ENCODE assay signal across 12 cellular contexts in genomic region chr6:4577406-4577805, GRCh38.
A peak's percentile ranks its signal among the peaks of the same experiment; 100 is the strongest.
DNase-seq lines count a peak whose midpoint lies in the region; ATAC-seq and TF ChIP-seq lines count a peak whose summit lies in the region.
"Had no signal": no experiment of that assay in that cellular context is flagged by ENCODE, and none has a peak within 500 bp of the region (broad histone marks: within the 10 kb centered on the region; RNA-seq: fewer than 3 reads in every experiment).

No MANE protein-coding gene starts in this region.

- ATAC-seq in PC-3 (peak; percentile 37; the same call in 1 of the 2 replicates), GM19397 (IDR thresholded peaks at IDR 0.05; ENCODE audit: unreplicated experiment) (no peak), HG02885 (IDR thresholded peaks at IDR 0.05; ENCODE audit: poor library complexity, unreplicated experiment) (no peak)
- ATAC-seq: natural killer cell had no signal

- no peak overlapping the region for H3K4me3 ChIP-seq in PC-3 (ENCODE audit: low read length)
- no peak overlapping the region for H3K4me3 ChIP-seq in esophagus squamous epithelium
- no peak overlapping the region for H3K4me3 ChIP-seq in osteoblast (ENCODE audit: insufficient read depth, low read length)
- H3K4me3 ChIP-seq in WERI-Rb-1 (ENCODE audit: low read depth, low read length) = no peak overlapping the region

- H3K36me3 ChIP-seq in PC-3 (ENCODE audit: low read depth, low read length) (no peaks in the 10 kb centered on the region), esophagus squamous epithelium (no peaks in the 10 kb centered on the region), osteoblast (ENCODE audit: insufficient read depth, low read length) (no peaks in the 10 kb centered on the region), WERI-Rb-1 (no peaks in the 10 kb centered on the region)

- H3K9me2 ChIP-seq in PC-3 (replicated peaks; ENCODE audit: low read length) = no peaks in the 10 kb centered on the region

- H3K9me3 ChIP-seq in PC-3 (ENCODE audit: low read length) (no peaks in the 10 kb centered on the region), esophagus squamous epithelium (no peaks in the 10 kb centered on the region), osteoblast (ENCODE audit: low read depth, low read length) (no peaks in the 10 kb centered on the region), WERI-Rb-1 (ENCODE audit: severe bottlenecking) (no peaks in the 10 kb centered on the region)

- H3K27ac ChIP-seq in PC-3 (ENCODE audit: low read length) (no peak overlapping the region), esophagus squamous epithelium (peak overlapping the region in 3 of 4 donors; percentile 25 to 57 (median 36)), osteoblast (ENCODE audit: low read depth, low read length) (peak overlapping the region; percentile 59), WERI-Rb-1 (no peak overlapping the region)

- TF ChIP-seq POLR2A in esophagus squamous epithelium (IDR thresholded peaks at IDR 0.05) = no peak

- TF ChIP-seq CTCF in PC-3 (conservative IDR thresholded peaks at IDR 0.05; ENCODE audit: low read depth, low read length) (no peak), esophagus squamous epithelium (IDR thresholded peaks at IDR 0.05) (no peak), osteoblast (IDR thresholded peaks at IDR 0.05; ENCODE audit: extremely low read depth, low read depth, low read length) (no peak), WERI-Rb-1 (IDR thresholded peaks at IDR 0.05; ENCODE audit: low read depth, low read length) (no peak)

- no TSS peak for BruUV-seq in PC-3 (replicated peaks; lab: Mats Ljungman, UMichigan)

- CTCF ChIA-PET in PC-3 (lab: Charles Lee) = no interaction called here

- intact Hi-C loops in PC-3 (cut with micrococcal nuclease) (no loop called here), esophagus squamous epithelium (cut with DNase I) (no loop called here)

- no peak overlapping the region for H3K9ac ChIP-seq in PC-3 (ENCODE audit: low read length)

- peaks cover 18% of the 10 kb centered on the region; the same call in 1 of the 2 replicates for H3K4me1 ChIP-seq in PC-3 (ENCODE audit: insufficient read depth, low read length)
- H3K4me1 ChIP-seq in esophagus squamous epithelium = peaks cover 5 to 20% (median 6%) of the 10 kb centered on the region in 3 donors
- peaks cover 28% of the 10 kb centered on the region for H3K4me1 ChIP-seq in osteoblast (ENCODE audit: insufficient read depth, low read length)

- DNase-seq in AG08395 (ENCODE audit: low spot score) (peak; percentile 82), PC-3 (peak; percentile 63), esophagus squamous epithelium (lab: John Stamatoyannopoulos, UW) (no peak), osteoblast (ENCODE audit: insufficient read length, low spot score, missing footprints) (peak; percentile 82), SW480 (ENCODE audit: low spot score) (no peak), WERI-Rb-1 (no peak)
- DNase-seq: CD8-positive, alpha-beta memory T cell; natural killer cell; NCI-H1694 treated with DMSO at 0.1 percent for 48 hours; OCI-M1 had no signal

- POLR2A ChIA-PET in PC-3 (lab: Charles Lee; ENCODE audit: unreplicated experiment) = no interaction called here

- H3F3A ChIP-seq in PC-3 (ENCODE audit: low read length, unreplicated experiment) = no peaks in the 10 kb centered on the region

- H2AFZ ChIP-seq in PC-3 (ENCODE audit: low read length) (no peak overlapping the region), osteoblast (ENCODE audit: low read length) (peak overlapping the region; percentile 39)

- H3K79me2 ChIP-seq in PC-3 (ENCODE audit: low read length) (no peaks in the 10 kb centered on the region), osteoblast (ENCODE audit: insufficient read depth, low read length) (no peaks in the 10 kb centered on the region)

- H3K4me2 ChIP-seq in PC-3 (ENCODE audit: low read length) (no peak overlapping the region), osteoblast (ENCODE audit: insufficient read depth, low read length) (no peak overlapping the region)

- no peaks in the 10 kb centered on the region for H4K20me1 ChIP-seq in PC-3 (ENCODE audit: low read length)
- no peaks in the 10 kb centered on the region for H4K20me1 ChIP-seq in osteoblast (ENCODE audit: insufficient read depth, low read length)

- no peaks in the 10 kb centered on the region for H3K27me3 ChIP-seq in PC-3 (ENCODE audit: low read length)
- H3K27me3 ChIP-seq in esophagus squamous epithelium = no peaks in the 10 kb centered on the region
- no peaks in the 10 kb centered on the region for H3K27me3 ChIP-seq in osteoblast (ENCODE audit: insufficient read depth, low read length)
- peaks cover 80% of the 10 kb centered on the region for H3K27me3 ChIP-seq in WERI-Rb-1 (ENCODE audit: insufficient read depth, low read depth, severe bottlenecking)

- 10 to 11% methylated on average over 2 of the region's 2 CpGs for WGBS in esophagus squamous epithelium, 2 donors

Comparison
In these comparisons a context has a peak if more than half of its experiments do, and no peak if none do; other contexts are left out.
1. DNase-seq: peak in AG08395 (single experiment), PC-3 (single experiment) and osteoblast (single experiment); none in esophagus squamous epithelium (single experiment), SW480 (single experiment) and WERI-Rb-1 (single experiment).
2. H3K27ac ChIP-seq: peak in esophagus squamous epithelium (3 of 4) and osteoblast (single experiment); none in PC-3 (single experiment) and WERI-Rb-1 (single experiment).